11 cellular contexts compared by ENCODE assay signal in genomic region chr16:56871172-56871593, GRCh38. TPM values are rescaled to one million over a fixed set of nuclear protein-coding genes. Genes with fewer than 3 reads are reported as not detected.
DNase-seq lines count a peak whose midpoint lies in the region; ATAC-seq lines count a peak whose summit lies in the region.
"Had no signal": no experiment of that assay in that cellular context is flagged by ENCODE, and none has a peak within 500 bp of the region (broad histone marks: within the 10 kb centered on the region; RNA-seq: fewer than 3 reads in every experiment).

No MANE protein-coding gene starts in this region.

- no peaks in the 10 kb centered on the region for H4K20me1 ChIP-seq in GM23248 (ENCODE audit: insufficient read depth)

- in situ Hi-C loops in Caki2 (cut with HindIII; ENCODE audit: low pct_unique_long_range_greater_than_20kb, low sequenced_read_pairs), result no loop called here
- in situ Hi-C loops in GM23248 (cut with MboI), result no loop called here

- no peaks in the 10 kb centered on the region for H3F3A ChIP-seq in GM23248 (ENCODE audit: insufficient read depth)

- no peaks in the 10 kb centered on the region for H3K9me2 ChIP-seq in GM23248 (ENCODE audit: insufficient read depth)

- no peaks in the 10 kb centered on the region for H3K79me2 ChIP-seq in GM23248 (ENCODE audit: insufficient read depth)

- no peak overlapping the region for H3K4me3 ChIP-seq in GM23248
- H3K4me3 ChIP-seq: ascending aorta, lower lobe of right lung had no signal

- no peaks in the 10 kb centered on the region for H3K9me3 ChIP-seq in GM23248 (ENCODE audit: low read depth)
- H3K9me3 ChIP-seq: ascending aorta, lower lobe of right lung had no signal

- H3K27ac ChIP-seq in GM23248, result no peak overlapping the region
- H3K27ac ChIP-seq: ascending aorta, lower lobe of right lung had no signal

- H3K36me3 ChIP-seq in GM23248 (ENCODE audit: low read depth), result no peaks in the 10 kb centered on the region
- H3K36me3 ChIP-seq: ascending aorta, lower lobe of right lung had no signal

- WGBS in GM23248 (ENCODE audit: low coverage in 1 of 2, low lambda C conversion rate in 2 of 2, missing lambda C conversion rate in 2 of 2), 2 experiments, result 45 to 57% methylated on average over 7 of the region's 7 CpGs

- intact Hi-C loops in left colon (cut with DNase I, micrococcal nuclease), result no loop called here

- H2AFZ ChIP-seq in GM23248, result peak overlapping the region; percentile 33; the same call in 1 of the 2 replicates

- H3K27me3 ChIP-seq in GM23248 (replicated peaks; ENCODE audit: insufficient read depth), result no peaks in the 10 kb centered on the region
- H3K27me3 ChIP-seq: ascending aorta had no signal

- peak overlapping the region; percentile 8 for H3K4me2 ChIP-seq in GM23248 (ENCODE audit: unreplicated experiment)

- ATAC-seq in left colon, result peak; percentile 81
- ATAC-seq: lower lobe of right lung had no signal

- 0 out of 2 replicates have a peak, but pooled peaks cover 4% of the 10 kb centered on the region for H3K4me1 ChIP-seq in GM23248 (ENCODE audit: insufficient read depth)

- DNase-seq in Caki2 (ENCODE audit: low read depth) (peak; percentile 73), GM23248 (peak; percentile 87), SW480 (ENCODE audit: low spot score) (peak; percentile 51), left colon (peak; percentile 51 to 63), H4 (ENCODE audit: low spot score) (no peak), HuH-7.5 (ENCODE audit: low spot score) (no peak), NCI-H1092 (lab: John Stamatoyannopoulos, UW) (no peak)
- DNase-seq in stimulated activated CD8-positive, alpha-beta memory T cell treated with anti-CD3 and anti-CD28 coated beads, Interleukin-4, amount 100 ng/mL, for 48 hours, result no peak
- DNase-seq: lower lobe of right lung, SW 1271 had no signal

- H3K9ac ChIP-seq in GM23248, result 0 out of 2 replicates have a peak overlapping the region, but pooled peaks have one; percentile 17

RNA-seq across cellular contexts. Expression of gene SLC12A3, which starts 6.2 kb away (rescaled TPM):
- total RNA-seq in Caki2 (2014; rRNA removed; shearing (Covaris generic); ENCODE audit: low replicate concordance), result not detected in 2 replicates
- not detected in 2 replicates for total RNA-seq in GM23248 (2014; rRNA removed; shearing (Covaris generic))
- not detected in 2 replicates for polyA plus RNA-seq in GM23248 (2016; fragmentation: Nextera tagmentation; extraction: Ambion mirVana)
- under 1 TPM in 1 of 2 donors, not detected in 1; 0.11 TPM for total RNA-seq in left colon
- not detected in 2 replicates for total RNA-seq in H4 (2014; rRNA removed; shearing (Covaris generic))
- total RNA-seq: ascending aorta, lower lobe of right lung had no signal

Comparison
In these comparisons a context has a peak if more than half of its experiments do, and no peak if none do; other contexts are left out.
1. DNase-seq: peak in Caki2 (single experiment), GM23248 (single experiment), SW480 (single experiment) and left colon (2 of 2); none in stimulated activated CD8-positive, alpha-beta memory T cell treated with anti-CD3 and anti-CD28 coated beads, Interleukin-4, amount 100 ng/mL, for 48 hours (single experiment), H4 (single experiment), HuH-7.5 (single experiment) and NCI-H1092 (single experiment).